ENCODE assay signal across 6 cellular contexts in genomic region chr7:149030439-149030838, GRCh38. TPM values are rescaled to one million over a fixed set of nuclear protein-coding genes. Genes with fewer than 3 reads are reported as not detected.
DNase-seq lines count a peak whose midpoint lies in the region; ATAC-seq, FAIRE-seq and TF ChIP-seq lines count a peak whose summit lies in the region.
"Not testable (repeated sequence)": the region's sequence is repeated elsewhere in the genome, so short reads cannot be mapped to it uniquely, and the experiment has no call there.

No MANE protein-coding gene starts in this region.

- H3K36me3 Mint-ChIP-seq in CD8-positive, alpha-beta memory T cell; activated T-helper 1 cell treated with anti-CD3 and anti-CD28 coated beads, Interleukin-12 subunit alpha, Interleukin-12 subunit beta, Interleukin-2, Interleukin-4 antibody, amounts not matched to agents 30 ng/mL and 10 ng/mL and 1 ng/mL, durations not matched to agents 14 hours and 24 hours and 36 hours (ENCODE audit: low read depth); natural killer cell treated with Interleukin-12 subunit alpha and Interleukin-12 subunit beta and Interleukin-15 and Interleukin-18, amount 100 ng/mL, for 72 hours: not testable (repeated sequence)
- peaks cover 22% of the 10 kb centered on the region for H3K36me3 Mint-ChIP-seq in stimulated activated effector memory CD8-positive, alpha-beta T cell treated with anti-CD3 and anti-CD28 coated beads, Interleukin-12 subunit alpha, Interleukin-12 subunit beta, amount 100 ng/mL, for 72 hours

- BruUV-seq in K562 (replicated peaks; lab: Mats Ljungman, UMichigan), result not testable (repeated sequence)

- not testable (repeated sequence) for H3K27ac ChIP-seq in CD8-positive, alpha-beta memory T cell (ENCODE audit: low read depth, low read length); K562 (ENCODE audit: extremely low read depth, low read depth, low read length)

- not testable (repeated sequence) for TF ChIP-seq POLR2A in K562 (conservative IDR thresholded peaks at IDR 0.05)

- POLR2A ChIA-PET in CD8-positive, alpha-beta memory T cell (lab: Charles Lee), result not testable (repeated sequence)
- POLR2A ChIA-PET in K562 (lab: Yijun Ruan, JAX), result interaction anchor here (0.6 to 2.9 kb wide), 4 partner anchors 18 to 35 kb away, joined by 4 to 20 read pairs (median 4); no protein-coding TSS in a partner anchor

- H3K4me3 ChIP-seq in CD8-positive, alpha-beta memory T cell (ENCODE audit: low read length); K562: not testable (repeated sequence)

- H3K9me3 Mint-ChIP-seq in CD8-positive, alpha-beta memory T cell; activated T-helper 1 cell treated with anti-CD3 and anti-CD28 coated beads, Interleukin-12 subunit alpha, Interleukin-12 subunit beta, Interleukin-2, Interleukin-4 antibody, amounts not matched to agents 30 ng/mL and 10 ng/mL and 1 ng/mL, durations not matched to agents 14 hours and 24 hours and 36 hours; natural killer cell treated with Interleukin-12 subunit alpha and Interleukin-12 subunit beta and Interleukin-15 and Interleukin-18, amount 100 ng/mL, for 72 hours; stimulated activated effector memory CD8-positive, alpha-beta T cell treated with anti-CD3 and anti-CD28 coated beads, Interleukin-12 subunit alpha, Interleukin-12 subunit beta, amount 100 ng/mL, for 72 hours: not testable (repeated sequence)

- not testable (repeated sequence) for TF ChIP-seq EP300 in K562 (IDR thresholded peaks at IDR 0.05; ENCODE audit: low read length)

- peak overlapping the region in 6 of 8 donors; percentile 38 to 98 (median 90) for H3K27ac Mint-ChIP-seq in CD8-positive, alpha-beta memory T cell
- H3K27ac Mint-ChIP-seq in activated T-helper 1 cell treated with anti-CD3 and anti-CD28 coated beads, Interleukin-12 subunit alpha, Interleukin-12 subunit beta, Interleukin-2, Interleukin-4 antibody, amounts not matched to agents 30 ng/mL and 10 ng/mL and 1 ng/mL, durations not matched to agents 14 hours and 24 hours and 36 hours, result not testable (repeated sequence)
- H3K27ac Mint-ChIP-seq in natural killer cell treated with Interleukin-12 subunit alpha and Interleukin-12 subunit beta and Interleukin-15 and Interleukin-18, amount 100 ng/mL, for 72 hours, result peak overlapping the region; percentile 58 to 87
- H3K27ac Mint-ChIP-seq in stimulated activated effector memory CD8-positive, alpha-beta T cell treated with anti-CD3 and anti-CD28 coated beads, Interleukin-12 subunit alpha, Interleukin-12 subunit beta, amount 100 ng/mL, for 72 hours, result peak overlapping the region; percentile 94

- not testable (repeated sequence) for H3K9ac ChIP-seq in K562 (ENCODE audit: insufficient read depth in 1 of 2, low read depth in 2 of 2, low read length in 2 of 2)

- H3K4me1 Mint-ChIP-seq in CD8-positive, alpha-beta memory T cell, result peaks cover 30 to 40% (median 36%) of the 10 kb centered on the region in 3 donors
- peaks cover 29% of the 10 kb centered on the region for H3K4me1 Mint-ChIP-seq in activated T-helper 1 cell treated with anti-CD3 and anti-CD28 coated beads, Interleukin-12 subunit alpha, Interleukin-12 subunit beta, Interleukin-2, Interleukin-4 antibody, amounts not matched to agents 30 ng/mL and 10 ng/mL and 1 ng/mL, durations not matched to agents 14 hours and 24 hours and 36 hours (ENCODE audit: low read depth)
- H3K4me1 Mint-ChIP-seq in natural killer cell treated with Interleukin-12 subunit alpha and Interleukin-12 subunit beta and Interleukin-15 and Interleukin-18, amount 100 ng/mL, for 72 hours (ENCODE audit: low read depth in 2 of 2), result peaks cover 21 to 34% of the 10 kb centered on the region in 2 donors
- peaks cover 38% of the 10 kb centered on the region for H3K4me1 Mint-ChIP-seq in stimulated activated effector memory CD8-positive, alpha-beta T cell treated with anti-CD3 and anti-CD28 coated beads, Interleukin-12 subunit alpha, Interleukin-12 subunit beta, amount 100 ng/mL, for 72 hours

- in situ Hi-C loops in K562 (cut with MboI), result not testable (repeated sequence)

- TF ChIP-seq CTCF in K562 (IDR thresholded peaks at IDR 0.05 in 2 of 3, conservative IDR thresholded peaks at IDR 0.05 in 1 of 3; ENCODE audit: insufficient read depth in 2 of 3, low read depth in 1 of 3, low read length in 3 of 3), result not testable (repeated sequence)

- H3K4me2 ChIP-seq in K562 (ENCODE audit: insufficient read depth, low read length), result not testable (repeated sequence)

- H4K20me1 ChIP-seq in K562 (replicated peaks; ENCODE audit: control insufficient read depth, insufficient read depth, low read length), result not testable (repeated sequence)

- not testable (repeated sequence) for H3K27me3 ChIP-seq in CD8-positive, alpha-beta memory T cell (ENCODE audit: insufficient read depth, low read length, poor library complexity, severe bottlenecking); K562 (ENCODE audit: control insufficient read depth in 2 of 2, insufficient read depth in 2 of 2, low read length in 2 of 2)

- not testable (repeated sequence) for TF ChIP-seq RAD21 in K562 (CRISPR knock-in tag; conservative IDR thresholded peaks at IDR 0.05 in 1 of 2, IDR thresholded peaks at IDR 0.05 in 1 of 2)

- H3K9me3 ChIP-seq in CD8-positive, alpha-beta memory T cell (ENCODE audit: low read length); K562 (replicated peaks; ENCODE audit: control insufficient read depth, insufficient read depth, low read depth, low read length): not testable (repeated sequence)

- not testable (repeated sequence) for DNase-seq in CD8-positive, alpha-beta memory T cell; activated T-helper 1 cell treated with anti-CD3 and anti-CD28 coated beads, Interleukin-12 subunit alpha, Interleukin-12 subunit beta, Interleukin-2, Interleukin-4 antibody, amounts not matched to agents 30 ng/mL and 10 ng/mL and 1 ng/mL, durations not matched to agents 14 hours and 24 hours and 36 hours (ENCODE audit: low spot score); K562 (ENCODE audit: extremely low read depth in 1 of 4, low spot score in 3 of 4); natural killer cell treated with Interleukin-12 subunit alpha and Interleukin-12 subunit beta and Interleukin-15 and Interleukin-18, amount 100 ng/mL, for 72 hours (ENCODE audit: low spot score); stimulated activated effector memory CD8-positive, alpha-beta T cell treated with anti-CD3 and anti-CD28 coated beads, Interleukin-12 subunit alpha, Interleukin-12 subunit beta, amount 100 ng/mL, for 72 hours (ENCODE audit: low spot score in 2 of 2)
- peak; percentile 20 for DNase-seq in posterior vena cava (ENCODE audit: low spot score)

- ATAC-seq in K562; natural killer cell treated with Interleukin-12 subunit alpha and Interleukin-12 subunit beta and Interleukin-15 and Interleukin-18, amount 100 ng/mL, for 72 hours; stimulated activated effector memory CD8-positive, alpha-beta T cell treated with anti-CD3 and anti-CD28 coated beads, Interleukin-12 subunit alpha, Interleukin-12 subunit beta, amount 100 ng/mL, for 72 hours: not testable (repeated sequence)

- not testable (repeated sequence) for H2AFZ ChIP-seq in K562 (ENCODE audit: low read depth, low read length)

- 82% methylated on average over 9 of the region's 9 CpGs for WGBS in K562 (ENCODE audit: insufficient coverage, low coverage, missing lambda C conversion rate)

- peaks cover 27% of the 10 kb centered on the region for H3K4me1 ChIP-seq in CD8-positive, alpha-beta memory T cell (ENCODE audit: insufficient read depth, low read length)
- H3K4me1 ChIP-seq in K562 (replicated peaks in 1 of 2; ENCODE audit: control insufficient read depth in 2 of 2, insufficient read depth in 2 of 2, low read length in 2 of 2), result peaks cover 14 to 18% of the 10 kb centered on the region in 2 experiments; a peak in 4 of 5 replicates

- H3K27me3 Mint-ChIP-seq in CD8-positive, alpha-beta memory T cell; activated T-helper 1 cell treated with anti-CD3 and anti-CD28 coated beads, Interleukin-12 subunit alpha, Interleukin-12 subunit beta, Interleukin-2, Interleukin-4 antibody, amounts not matched to agents 30 ng/mL and 10 ng/mL and 1 ng/mL, durations not matched to agents 14 hours and 24 hours and 36 hours (ENCODE audit: insufficient read depth); natural killer cell treated with Interleukin-12 subunit alpha and Interleukin-12 subunit beta and Interleukin-15 and Interleukin-18, amount 100 ng/mL, for 72 hours: not testable (repeated sequence)

- peaks cover 28% of the 10 kb centered on the region for H3K79me2 ChIP-seq in K562 (ENCODE audit: control insufficient read depth, insufficient read depth, low read length)

- CTCF ChIA-PET in CD8-positive, alpha-beta memory T cell (lab: Charles Lee), result interaction anchor here (1.0 to 3.1 kb wide), 2 partner anchors 25 to 40 kb away, joined by 3 to 10 read pairs; no protein-coding TSS in a partner anchor
- CTCF ChIA-PET in K562 (lab: Yijun Ruan, JAX; ENCODE audit: low intra/inter-chr PET ratio), result interaction anchor here (0.6 kb wide), 1 partner anchor 14 kb away, joined by 3 read pairs; no protein-coding TSS in a partner anchor

- not testable (repeated sequence) for FAIRE-seq in K562 (lab: Jason Lieb, UNC)

- not testable (repeated sequence) for H3K9me1 ChIP-seq in K562 (ENCODE audit: control insufficient read depth, insufficient read depth, low read length)

- H3K4me3 Mint-ChIP-seq in CD8-positive, alpha-beta memory T cell, result peak overlapping the region in 2 of 7 donors; percentile 53 to 92
- H3K4me3 Mint-ChIP-seq in activated T-helper 1 cell treated with anti-CD3 and anti-CD28 coated beads, Interleukin-12 subunit alpha, Interleukin-12 subunit beta, Interleukin-2, Interleukin-4 antibody, amounts not matched to agents 30 ng/mL and 10 ng/mL and 1 ng/mL, durations not matched to agents 14 hours and 24 hours and 36 hours, result peak overlapping the region; percentile 15
- not testable (repeated sequence) for H3K4me3 Mint-ChIP-seq in natural killer cell treated with Interleukin-12 subunit alpha and Interleukin-12 subunit beta and Interleukin-15 and Interleukin-18, amount 100 ng/mL, for 72 hours; stimulated activated effector memory CD8-positive, alpha-beta T cell treated with anti-CD3 and anti-CD28 coated beads, Interleukin-12 subunit alpha, Interleukin-12 subunit beta, amount 100 ng/mL, for 72 hours

- H3K36me3 ChIP-seq in CD8-positive, alpha-beta memory T cell (ENCODE audit: insufficient read depth, low read length), result not testable (repeated sequence)
- H3K36me3 ChIP-seq in K562 (ENCODE audit: control insufficient read depth, insufficient read depth, low read length), result peaks cover 11% of the 10 kb centered on the region

- intact Hi-C loops in activated T-helper 1 cell treated with anti-CD3 and anti-CD28 coated beads, Interleukin-12 subunit alpha, Interleukin-12 subunit beta, Interleukin-2, Interleukin-4 antibody, amounts not matched to agents 30 ng/mL and 10 ng/mL and 1 ng/mL, durations not matched to agents 14 hours and 24 hours and 36 hours (cut with micrococcal nuclease); K562 (cut with micrococcal nuclease): not testable (repeated sequence)
- intact Hi-C loops in posterior vena cava (cut with DNase I), result loop anchor here in 1 of 2 donors (10.0 kb wide), 1 partner anchor 424 kb away; no protein-coding TSS in a partner anchor

RNA-seq across cellular contexts. Expression of gene PDIA4, which starts 2.1 kb away (rescaled TPM):
- 10 to 100 TPM; 91.1 to 92.1 TPM for total RNA-seq in CD8-positive, alpha-beta memory T cell
- polyA plus RNA-seq in CD8-positive, alpha-beta memory T cell, result 113 TPM
- 132 and 142 TPM in 2 replicates for total RNA-seq in activated T-helper 1 cell treated with anti-CD3 and anti-CD28 coated beads, Interleukin-12 subunit alpha, Interleukin-12 subunit beta, Interleukin-2, Interleukin-4 antibody, amounts not matched to agents 30 ng/mL and 10 ng/mL and 1 ng/mL, durations not matched to agents 14 hours and 24 hours and 36 hours
- 187 and 270 TPM in 2 replicates for total RNA-seq in K562 (2011; cell fraction: chromatin; rRNA removed; ENCODE audit: low replicate concordance)
- total RNA-seq in K562 (2011; cell fraction: nucleolus; rRNA removed), result 352 and 378 TPM in 2 replicates
- 244 and 324 TPM in 2 replicates for total RNA-seq in K562 (2011; cell fraction: nucleoplasm; rRNA removed)
- total RNA-seq in K562 (2014; rRNA removed) (158 and 178 TPM in 2 replicates), K562 (2014; rRNA removed; fragmentation: Illumina TruSeq; extraction: Trizol) (82.7 and 91.5 TPM in 2 replicates), K562 (2015; rRNA removed; fragmentation: Illumina TruSeq; extraction: Trizol) (136 TPM in 2 replicates), K562 (2021) (159 and 161 TPM in 2 replicates), posterior vena cava (100 to 1,000 TPM in 1 of 2 donors, 10 to 100 TPM in 1; 64.8 to 117 TPM)
- polyA plus RNA-seq in K562 (2011; rRNA removed) (146 and 186 TPM in 2 replicates), K562 (2014; fragmentation: Illumina TruSeq; extraction: Trizol) (143 and 175 TPM in 2 replicates), K562 (2014; fragmentation: Nextera tagmentation; extraction: Ambion mirVana) (10 to 100 TPM in 1 of 2 experiments, 1 to 10 TPM in 1; 9.1 to 14.5 TPM), K562 (2014; rRNA removed) (155 and 171 TPM in 2 replicates)
- 107 and 158 TPM in 2 replicates for polyA plus RNA-seq in K562 (2011; cell fraction: cytosol; rRNA removed)
- polyA plus RNA-seq in K562 (2011; cell fraction: nucleus; rRNA removed), result 149 and 181 TPM in 2 replicates
- 137 and 177 TPM in 2 replicates for polyA plus RNA-seq in K562 (2012)
- polyA minus RNA-seq in K562 (2011; rRNA and poly(A)+ RNA removed), result 147 and 177 TPM in 2 replicates
- 90.9 and 121 TPM in 2 replicates for polyA minus RNA-seq in K562 (2011; cell fraction: cytosol; rRNA and poly(A)+ RNA removed)
- 30.0 and 68.5 TPM in 2 replicates for polyA minus RNA-seq in K562 (2011; cell fraction: nucleus; rRNA and poly(A)+ RNA removed)
- total RNA-seq in natural killer cell treated with Interleukin-12 subunit alpha and Interleukin-12 subunit beta and Interleukin-15 and Interleukin-18, amount 100 ng/mL, for 72 hours, result 100 to 1,000 TPM; 141 to 159 TPM
